17 cellular contexts compared by ENCODE assay signal in genomic region chr21:26280715-26281310, GRCh38.
A peak's percentile ranks its signal among the peaks of the same experiment; 100 is the strongest.
DNase-seq lines count a peak whose midpoint lies in the region; ATAC-seq and TF ChIP-seq lines count a peak whose summit lies in the region.
"Had no signal": no experiment of that assay in that cellular context is flagged by ENCODE, and none has a peak within 500 bp of the region (broad histone marks: within the 10 kb centered on the region; RNA-seq: fewer than 3 reads in every experiment).

No MANE protein-coding gene starts in this region.

- peak; percentile 30 for DNase-seq in HT1080 (ENCODE audit: low read depth)
- DNase-seq in SK-N-DZ (ENCODE audit: low spot score), result peak; percentile 97
- peak; percentile 23 for DNase-seq in iPS-NIHi7 (ENCODE audit: extremely low spot score)
- no peak for DNase-seq in neuronal stem cell (ENCODE audit: low spot score)
- DNase-seq in left ventricle myocardium inferior, result no peak
- DNase-seq in CD8-positive, alpha-beta T cell, result no peak
- DNase-seq: activated CD8-positive, alpha-beta memory T cell treated with anti-CD3 and anti-CD28 coated beads, Interleukin-2, amount 50 U/mL, for 48 hours; effector memory CD8-positive, alpha-beta T cell; left lung; OCI-M1; sigmoid colon; stimulated activated naive CD4-positive, alpha-beta T cell treated with Interleukin-2 at 50 U/mL for 16 hours had no signal

- no peak overlapping the region for H3K23ac ChIP-seq in neuronal stem cell (ENCODE audit: low read depth, low read length, poor library complexity)

- WGBS in neuronal stem cell (ENCODE audit: extremely low coverage in 2 of 2, insufficient read length in 2 of 2, insufficient replicate concordance in 1 of 2), 2 donors, result no CpG with 5 or more reads among the region's 9 CpGs

- no peak overlapping the region for H2BK120ac ChIP-seq in neuronal stem cell (ENCODE audit: low read depth, low read length)

- H2AFZ ChIP-seq in neuronal stem cell (ENCODE audit: low read length), result no peak overlapping the region

- H2BK5ac ChIP-seq in neuronal stem cell (ENCODE audit: low read length), result no peak overlapping the region

- no peak overlapping the region for H4K91ac ChIP-seq in neuronal stem cell (ENCODE audit: low read depth, low read length, poor library complexity)

- H3K36me3 ChIP-seq in neuronal stem cell (replicated peaks in 1 of 2; ENCODE audit: control insufficient read depth in 2 of 2, insufficient read depth in 2 of 2, low read length in 2 of 2) (no peaks in the 10 kb centered on the region), left ventricle myocardium inferior (no peaks in the 10 kb centered on the region)
- no peaks in the 10 kb centered on the region for H3K36me3 ChIP-seq in CD8-positive, alpha-beta T cell (ENCODE audit: insufficient read depth, low read length)
- H3K36me3 ChIP-seq: left lung, sigmoid colon, vagina had no signal

- H3K9ac ChIP-seq in neuronal stem cell (ENCODE audit: low read depth, low read length, poor library complexity), result no peak overlapping the region

- intact Hi-C loops in left ventricle myocardium inferior (cut with micrococcal nuclease), result no loop called here
- intact Hi-C loops in CD8-positive, alpha-beta T cell (cut with DNase I, micrococcal nuclease), result no loop called here

- H3K4me1 Mint-ChIP-seq in CD8-positive, alpha-beta T cell (ENCODE audit: low read depth), result no peaks in the 10 kb centered on the region
- H3K4me1 Mint-ChIP-seq: activated naive CD4-positive, alpha-beta T cell treated with anti-CD3 and anti-CD28 coated beads, Interleukin-2, amount 50 U/mL, for 24 hours had no signal

- H3K14ac ChIP-seq in neuronal stem cell (ENCODE audit: low read length), result no peak overlapping the region

- CTCF ChIA-PET in CD8-positive, alpha-beta T cell (lab: Charles Lee), result no interaction called here

- no peak overlapping the region for H3K4me2 ChIP-seq in neuronal stem cell (ENCODE audit: insufficient read depth, low read length, poor library complexity, severe bottlenecking)

- no peaks in the 10 kb centered on the region for H3K79me1 ChIP-seq in neuronal stem cell (ENCODE audit: low read depth, low read length)

- no peak overlapping the region for H2BK15ac ChIP-seq in neuronal stem cell (ENCODE audit: low read length)

- peaks cover 1% of the 10 kb centered on the region for H3K9me3 Mint-ChIP-seq in CD8-positive, alpha-beta T cell

- no peaks in the 10 kb centered on the region for H3K9me3 ChIP-seq in neuronal stem cell (replicated peaks in 1 of 2; ENCODE audit: control insufficient read depth in 2 of 2, insufficient read depth in 1 of 2, low read depth in 1 of 2, low read length in 2 of 2)
- peaks cover 10% of the 10 kb centered on the region for H3K9me3 ChIP-seq in left ventricle myocardium inferior (replicated peaks)
- peaks cover under 1% of the 10 kb centered on the region for H3K9me3 ChIP-seq in CD8-positive, alpha-beta T cell (ENCODE audit: low read length)
- H3K9me3 ChIP-seq: sigmoid colon, vagina had no signal

- H3K4me3 Mint-ChIP-seq in CD8-positive, alpha-beta T cell, result no peak overlapping the region
- H3K4me3 Mint-ChIP-seq: activated naive CD4-positive, alpha-beta T cell treated with anti-CD3 and anti-CD28 coated beads, Interleukin-2, amount 50 U/mL, for 24 hours; effector memory CD8-positive, alpha-beta T cell; neural crest cell had no signal

- no peak overlapping the region for H3K27ac Mint-ChIP-seq in CD8-positive, alpha-beta T cell
- H3K27ac Mint-ChIP-seq: activated naive CD4-positive, alpha-beta T cell treated with anti-CD3 and anti-CD28 coated beads, Interleukin-2, amount 50 U/mL, for 24 hours; effector memory CD8-positive, alpha-beta T cell had no signal

- TF ChIP-seq CTCF in left ventricle myocardium inferior (IDR thresholded peaks at IDR 0.05; ENCODE audit: borderline replicate concordance), result no peak
- no peak for TF ChIP-seq CTCF in CD8-positive, alpha-beta T cell (IDR thresholded peaks at IDR 0.05)

- H3K4ac ChIP-seq in neuronal stem cell (ENCODE audit: low read length), result no peak overlapping the region

- peaks cover 2% of the 10 kb centered on the region for H3K27me3 Mint-ChIP-seq in CD8-positive, alpha-beta T cell (ENCODE audit: low read depth)
- H3K27me3 Mint-ChIP-seq: effector memory CD8-positive, alpha-beta T cell had no signal

- no peak overlapping the region for H3K18ac ChIP-seq in neuronal stem cell (ENCODE audit: low read length)

- POLR2A ChIA-PET in CD8-positive, alpha-beta T cell (lab: Charles Lee), result no interaction called here

- no peaks in the 10 kb centered on the region for H3K36me3 Mint-ChIP-seq in CD8-positive, alpha-beta T cell
- H3K36me3 Mint-ChIP-seq: activated naive CD4-positive, alpha-beta T cell treated with anti-CD3 and anti-CD28 coated beads, Interleukin-2, amount 50 U/mL, for 24 hours had no signal

- H4K8ac ChIP-seq in neuronal stem cell (ENCODE audit: low read depth, low read length), result no peak overlapping the region

- H3K4me3 ChIP-seq in neuronal stem cell (ENCODE audit: low read length in 2 of 2) (no peak overlapping the region), left ventricle myocardium inferior (no peak overlapping the region)
- H3K4me3 ChIP-seq in CD8-positive, alpha-beta T cell (ENCODE audit: low read depth, low read length), result no peak overlapping the region
- H3K4me3 ChIP-seq: left lung, sigmoid colon, vagina had no signal

- H2AK5ac ChIP-seq in neuronal stem cell (ENCODE audit: low read depth, low read length), result no peak overlapping the region

- no peak for ATAC-seq in CD8-positive, alpha-beta T cell
- no peak for ATAC-seq in HG03175 (IDR thresholded peaks at IDR 0.05; ENCODE audit: unreplicated experiment)
- ATAC-seq: activated CD4-positive, CD25-positive, alpha-beta regulatory T cell treated with anti-CD3 and anti-CD28 coated beads, Interleukin-2, amount 50 U/mL, for 24 hours; effector memory CD8-positive, alpha-beta T cell; left lung had no signal

- H2BK12ac ChIP-seq in neuronal stem cell (ENCODE audit: low read length), result no peak overlapping the region

- H3K27me3 ChIP-seq in neuronal stem cell (ENCODE audit: control insufficient read depth in 3 of 3, insufficient read depth in 3 of 3, low read depth in 1 of 3, low read length in 3 of 3) (no peaks in the 10 kb centered on the region), left ventricle myocardium inferior (ENCODE audit: low read depth) (no peaks in the 10 kb centered on the region)
- H3K27me3 ChIP-seq in CD8-positive, alpha-beta T cell (ENCODE audit: insufficient read depth, low read length), result no peaks in the 10 kb centered on the region
- H3K27me3 ChIP-seq: left lung, sigmoid colon, vagina had no signal

- H3K4me1 ChIP-seq in neuronal stem cell (ENCODE audit: control insufficient read depth in 2 of 2, insufficient read depth in 1 of 2, low read depth in 1 of 2, low read length in 2 of 2), result peaks cover 5 to 6% of the 10 kb centered on the region in 2 donors
- no peaks in the 10 kb centered on the region for H3K4me1 ChIP-seq in left ventricle myocardium inferior
- no peaks in the 10 kb centered on the region for H3K4me1 ChIP-seq in CD8-positive, alpha-beta T cell (ENCODE audit: insufficient read depth, low read length)
- H3K4me1 ChIP-seq: left lung, sigmoid colon, vagina had no signal

- H3K27ac ChIP-seq in neuronal stem cell (replicated peaks; ENCODE audit: low read length) (no peak overlapping the region), left ventricle myocardium inferior (replicated peaks) (no peak overlapping the region)
- no peak overlapping the region for H3K27ac ChIP-seq in CD8-positive, alpha-beta T cell (ENCODE audit: low read depth, low read length)
- H3K27ac ChIP-seq: left lung, sigmoid colon, vagina had no signal

Comparison
In these comparisons a context has a peak if more than half of its experiments do, and no peak if none do; other contexts are left out.
1. DNase-seq: peak in HT1080 (single experiment), SK-N-DZ (single experiment) and iPS-NIHi7 (single experiment); none in neuronal stem cell (single experiment), left ventricle myocardium inferior (single experiment) and CD8-positive, alpha-beta T cell (0 of 7).